In the genomic region with DNA sequence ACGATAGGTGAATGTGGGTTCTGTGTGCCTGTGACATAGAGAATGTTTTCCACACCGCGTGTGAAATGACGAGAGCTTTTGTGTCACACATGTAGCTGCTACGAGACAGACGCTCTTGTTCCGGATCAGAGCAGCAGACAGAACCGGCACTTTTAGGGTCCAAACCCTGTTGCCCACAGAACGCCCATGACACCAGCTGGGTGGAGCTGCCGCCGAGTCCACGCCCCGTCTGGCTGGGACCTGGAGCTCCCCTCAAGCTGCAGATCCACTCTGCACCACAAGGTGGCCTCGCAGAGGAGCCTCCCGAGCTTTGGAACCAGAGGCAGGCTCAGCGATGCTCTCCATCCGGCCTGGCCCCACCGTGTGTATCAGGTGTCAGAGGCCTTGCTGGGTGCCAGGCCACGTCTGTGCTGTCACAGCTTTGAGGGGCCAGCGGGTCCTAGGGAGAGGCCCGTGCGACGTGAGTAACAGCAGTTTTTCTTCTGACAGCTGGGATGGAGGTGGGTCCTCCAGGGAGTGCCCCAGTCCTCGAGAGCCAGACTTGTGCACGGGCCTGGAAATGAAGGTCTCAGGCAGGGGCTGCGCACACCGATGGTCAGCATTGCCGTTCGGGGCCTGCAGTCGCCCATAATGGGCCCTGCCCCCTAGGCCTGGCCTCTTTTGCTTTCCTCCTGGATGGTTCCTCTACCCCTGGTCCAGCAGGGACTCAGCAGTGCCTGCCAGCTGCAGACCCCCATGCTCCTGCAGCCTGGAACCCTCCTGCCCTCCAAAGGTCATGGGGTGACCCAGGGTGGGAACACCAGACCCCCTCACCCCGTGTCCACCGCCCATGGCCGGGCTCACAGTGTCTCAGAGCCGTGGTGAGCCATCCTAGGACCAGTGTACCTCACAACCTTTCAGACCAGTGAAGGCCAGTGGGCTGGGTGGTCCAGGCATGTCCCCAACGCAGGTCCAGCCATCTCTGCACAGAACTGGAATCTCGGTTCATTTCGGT, we compare ENCODE assay signal across 8 cellular contexts. TPM values are rescaled to one million over a fixed set of nuclear protein-coding genes. Genes with fewer than 3 reads are reported as not detected.
DNase-seq lines count a peak whose midpoint lies in the region; ATAC-seq lines count a peak whose summit lies in the region.

No MANE protein-coding gene starts in this region.

- no peak overlapping the region for H2BK15ac ChIP-seq in mesenchymal stem cell (ENCODE audit: low read depth, poor library complexity, severe bottlenecking)

- no peak overlapping the region for H2AFZ ChIP-seq in mesenchymal stem cell (ENCODE audit: low read depth, low read length)

- POLR2A ChIA-PET in CD8-positive, alpha-beta memory T cell (lab: Charles Lee) = interaction anchor here (0.9 kb wide), 2 partner anchors 29 to 30 kb away, joined by 4 to 5 read pairs; partner anchors contain the start of genes CCDC127 and SDHA

- H2BK120ac ChIP-seq in mesenchymal stem cell (ENCODE audit: low read depth, low read length) = no peak overlapping the region

- H2AK5ac ChIP-seq in mesenchymal stem cell (ENCODE audit: low read length, severe bottlenecking) = no peak overlapping the region

- no peak overlapping the region for H3K27ac ChIP-seq in CD8-positive, alpha-beta memory T cell (ENCODE audit: low read depth, low read length)
- no peak overlapping the region for H3K27ac ChIP-seq in effector memory CD4-positive, alpha-beta T cell (ENCODE audit: insufficient read depth, low read length, poor library complexity, severe bottlenecking)
- no peak overlapping the region for H3K27ac ChIP-seq in mesenchymal stem cell (ENCODE audit: low read length, poor library complexity, severe bottlenecking)

- peaks cover 6 to 11% (median 6%) of the 10 kb centered on the region in 3 donors for H3K4me1 Mint-ChIP-seq in CD8-positive, alpha-beta memory T cell

- ATAC-seq in GM19438 (IDR thresholded peaks at IDR 0.05; ENCODE audit: low read depth, unreplicated experiment) (peak; percentile 70), HG03558 (IDR thresholded peaks at IDR 0.05; ENCODE audit: extremely low read depth, unreplicated experiment) (peak; percentile 62)

- peak; percentile 79 to 90 (median 81) for DNase-seq in CD8-positive, alpha-beta memory T cell
- peak; percentile 85 for DNase-seq in NCI-H82 (lab: John Stamatoyannopoulos, UW)
- peak; percentile 52 to 78 for DNase-seq in activated CD8-positive, alpha-beta memory T cell treated with anti-CD3 and anti-CD28 coated beads for 1 hour (ENCODE audit: extremely low read depth in 1 of 2, low read depth in 1 of 2)
- peak; percentile 62 to 70 (median 69) for DNase-seq in effector memory CD4-positive, alpha-beta T cell
- peak; percentile 81 for DNase-seq in mesenchymal stem cell
- peak; percentile 68 for DNase-seq in stimulated activated CD8-positive, alpha-beta memory T cell treated with anti-CD3 and anti-CD28 coated beads, Interleukin-12 subunit alpha, Interleukin-12 subunit beta, amount 100 ng/mL, for 4 hours (ENCODE audit: low read depth)

- H3K4me3 ChIP-seq in CD8-positive, alpha-beta memory T cell (ENCODE audit: low read length) = no peak overlapping the region
- H3K4me3 ChIP-seq in effector memory CD4-positive, alpha-beta T cell (ENCODE audit: insufficient read depth, low read depth, low read length, poor library complexity, severe bottlenecking) = no peak overlapping the region
- H3K4me3 ChIP-seq in mesenchymal stem cell (ENCODE audit: insufficient read depth in 1 of 2, low read depth in 1 of 2, low read length in 2 of 2) = peak overlapping the region in 1 of 2 experiments; percentile 50

- no peaks in the 10 kb centered on the region for H3K9me3 ChIP-seq in CD8-positive, alpha-beta memory T cell (ENCODE audit: low read length)
- H3K9me3 ChIP-seq in effector memory CD4-positive, alpha-beta T cell (ENCODE audit: control insufficient read depth, low read length) = no peaks in the 10 kb centered on the region
- no peaks in the 10 kb centered on the region for H3K9me3 ChIP-seq in mesenchymal stem cell (ENCODE audit: control insufficient read depth, low read length)

- H4K8ac ChIP-seq in mesenchymal stem cell (ENCODE audit: low read length) = peak overlapping the region; percentile 86

- no peak overlapping the region for H2BK5ac ChIP-seq in mesenchymal stem cell (ENCODE audit: low read depth, low read length, poor library complexity, severe bottlenecking)

- no peak overlapping the region for H4K91ac ChIP-seq in mesenchymal stem cell (ENCODE audit: low read length)

- no peak overlapping the region for H3K4me2 ChIP-seq in mesenchymal stem cell (ENCODE audit: low read length, poor library complexity, severe bottlenecking)

- H3K23ac ChIP-seq in mesenchymal stem cell (ENCODE audit: low read length in 2 of 2) = no peak overlapping the region

- no peak overlapping the region for H3K18ac ChIP-seq in mesenchymal stem cell (ENCODE audit: low read depth in 1 of 2, low read length in 2 of 2)

- H3K4me1 ChIP-seq in CD8-positive, alpha-beta memory T cell (ENCODE audit: insufficient read depth, low read length) = peaks cover 5% of the 10 kb centered on the region
- H3K4me1 ChIP-seq in effector memory CD4-positive, alpha-beta T cell (ENCODE audit: control insufficient read depth, insufficient read depth, low read length, poor library complexity, severe bottlenecking) = peaks cover 3% of the 10 kb centered on the region
- H3K4me1 ChIP-seq in mesenchymal stem cell (ENCODE audit: control insufficient read depth, insufficient read depth, low read depth, low read length) = peaks cover 11% of the 10 kb centered on the region

- H3K9ac ChIP-seq in mesenchymal stem cell (ENCODE audit: low read length) = peak overlapping the region; percentile 41

- no peaks in the 10 kb centered on the region for H3K79me1 ChIP-seq in mesenchymal stem cell (replicated peaks; ENCODE audit: low read length, poor library complexity, severe bottlenecking)

- CTCF ChIA-PET in CD8-positive, alpha-beta memory T cell (lab: Charles Lee) = interaction anchor here (0.8 to 1.8 kb wide), 14 partner anchors 8 to 242 kb away, joined by 3 to 10 read pairs (median 4); partner anchors contain the start of genes CCDC127, PDCD6 and SDHA

- H3K4ac ChIP-seq in mesenchymal stem cell (ENCODE audit: low read depth in 1 of 2, low read length in 2 of 2) = peak overlapping the region in 1 of 2 experiments; percentile 36

- peaks cover 5% of the 10 kb centered on the region for H3K27me3 ChIP-seq in CD8-positive, alpha-beta memory T cell (ENCODE audit: insufficient read depth, low read length, poor library complexity, severe bottlenecking)
- H3K27me3 ChIP-seq in effector memory CD4-positive, alpha-beta T cell (replicated peaks; ENCODE audit: control insufficient read depth, insufficient read depth, low read length, poor library complexity, severe bottlenecking) = no peaks in the 10 kb centered on the region
- H3K27me3 ChIP-seq in mesenchymal stem cell (ENCODE audit: control insufficient read depth in 1 of 2, insufficient read depth in 1 of 2, low read length in 2 of 2) = peaks cover 0 to 48% of the 10 kb centered on the region in 2 experiments

- no peaks in the 10 kb centered on the region for H3K36me3 Mint-ChIP-seq in CD8-positive, alpha-beta memory T cell

- no peak overlapping the region for H2BK12ac ChIP-seq in mesenchymal stem cell (ENCODE audit: low read length in 2 of 2)

- H3K36me3 ChIP-seq in CD8-positive, alpha-beta memory T cell (ENCODE audit: insufficient read depth, low read length) = no peaks in the 10 kb centered on the region
- no peaks in the 10 kb centered on the region for H3K36me3 ChIP-seq in effector memory CD4-positive, alpha-beta T cell (ENCODE audit: control insufficient read depth, insufficient read depth, low read length)
- peaks cover 0 to 11% of the 10 kb centered on the region in 2 experiments for H3K36me3 ChIP-seq in mesenchymal stem cell (ENCODE audit: control insufficient read depth in 1 of 2, insufficient read depth in 2 of 2, low read depth in 1 of 2, low read length in 2 of 2)

- H3K27me3 Mint-ChIP-seq in CD8-positive, alpha-beta memory T cell = peaks cover 5 to 12% of the 10 kb centered on the region in 2 donors

- peak overlapping the region in 5 of 7 donors; percentile 42 to 72 (median 57) for H3K4me3 Mint-ChIP-seq in CD8-positive, alpha-beta memory T cell

- no peak overlapping the region for H3K14ac ChIP-seq in mesenchymal stem cell (ENCODE audit: low read length in 2 of 2)

- no peaks in the 10 kb centered on the region for H3K9me3 Mint-ChIP-seq in CD8-positive, alpha-beta memory T cell

- peak overlapping the region in 5 of 8 donors; percentile 6 to 83 (median 21) for H3K27ac Mint-ChIP-seq in CD8-positive, alpha-beta memory T cell

- 45% methylated on average over 37 of the region's 37 CpGs for WGBS in mesenchymal stem cell

RNA-seq across cellular contexts. Expression of gene LRRC14B, which starts 2.5 kb away (rescaled TPM):
- not detected for total RNA-seq in CD8-positive, alpha-beta memory T cell
- not detected for polyA plus RNA-seq in CD8-positive, alpha-beta memory T cell
- not detected for polyA plus RNA-seq in mesenchymal stem cell (2013, experiment 1 of 2)
- polyA plus RNA-seq in mesenchymal stem cell (2013, experiment 2 of 2) = not detected

RNA-seq across cellular contexts. Expression of gene CCDC127, which starts 29.2 kb away (rescaled TPM):
- total RNA-seq in CD8-positive, alpha-beta memory T cell = 1 to 10 TPM; 7.2 to 8.3 TPM
- polyA plus RNA-seq in CD8-positive, alpha-beta memory T cell = 5.3 TPM
- polyA plus RNA-seq in mesenchymal stem cell (2013, experiment 1 of 2) = 3.9 TPM
- 3.8 TPM for polyA plus RNA-seq in mesenchymal stem cell (2013, experiment 2 of 2)

RNA-seq across cellular contexts. Expression of gene SDHA, which starts 29.3 kb away (rescaled TPM):
- total RNA-seq in CD8-positive, alpha-beta memory T cell = 100 to 1,000 TPM; 168 to 171 TPM
- 237 TPM for polyA plus RNA-seq in CD8-positive, alpha-beta memory T cell
- 101 TPM for polyA plus RNA-seq in mesenchymal stem cell (2013, experiment 1 of 2)
- 110 TPM for polyA plus RNA-seq in mesenchymal stem cell (2013, experiment 2 of 2)
